Comparison of ENCODE assay signal across 25 cellular contexts in the genomic region with DNA sequence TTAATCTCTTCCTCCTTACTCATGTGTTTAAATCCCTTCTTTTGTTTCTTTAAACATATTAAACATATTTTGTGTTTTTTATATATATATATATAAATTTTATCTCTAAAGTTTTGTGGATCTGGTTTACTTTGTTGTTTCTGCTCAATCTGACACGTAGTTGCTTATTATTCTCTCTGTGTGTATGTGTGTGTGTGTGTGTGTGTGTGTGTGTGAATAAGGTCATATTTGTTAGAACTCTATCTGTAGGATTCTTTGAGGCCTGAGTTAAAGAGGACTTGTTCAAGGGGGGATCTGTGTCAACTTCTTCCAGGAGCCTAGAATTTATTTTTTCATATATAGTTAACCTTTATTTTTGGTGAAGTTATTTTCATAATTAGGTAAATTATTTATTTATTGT. TPM values are rescaled to one million over a fixed set of nuclear protein-coding genes. Genes with fewer than 3 reads are reported as not detected.
DNase-seq lines count a peak whose midpoint lies in the region; ATAC-seq and TF ChIP-seq lines count a peak whose summit lies in the region.
"Had no signal": no experiment of that assay in that cellular context is flagged by ENCODE, and none has a peak within 500 bp of the region (broad histone marks: within the 10 kb centered on the region; RNA-seq: fewer than 3 reads in every experiment).

No MANE protein-coding gene starts in this region.

- H3K36me3 ChIP-seq in DND-41 (ENCODE audit: insufficient read depth, low read length), result no peaks in the 10 kb centered on the region
- H3K36me3 ChIP-seq: esophagus muscularis mucosa, gastrocnemius medialis, ovary, right atrium auricular region, suprapubic skin had no signal

- no peak for TF ChIP-seq CTCF in DND-41 (IDR thresholded peaks at IDR 0.05; ENCODE audit: borderline replicate concordance, extremely low read depth, low read length, poor library complexity, severe bottlenecking)

- no peaks in the 10 kb centered on the region for H3K27me3 Mint-ChIP-seq in activated CD4-positive, alpha-beta T cell treated with anti-CD3 and anti-CD28 coated beads, Interleukin-2, amount 10 ng/mL, durations not matched to agents 24 days and 14 days
- no peaks in the 10 kb centered on the region for H3K27me3 Mint-ChIP-seq in activated T-helper 2 cell treated with anti-CD3 and anti-CD28 coated beads, Interferon-gamma antibody, Interleukin-2, Interleukin-4, amounts not matched to agents 10 μg/mL and 5 μg/mL and 100 μg/mL, durations not matched to agents 14 hours and 24 hours and 36 hours (ENCODE audit: low read depth)
- H3K27me3 Mint-ChIP-seq in naive thymus-derived CD8-positive, alpha-beta T cell, result no peaks in the 10 kb centered on the region

- no peaks in the 10 kb centered on the region for H3K9me3 ChIP-seq in DND-41 (ENCODE audit: insufficient read depth, low read length, severe bottlenecking)
- H3K9me3 ChIP-seq: esophagus muscularis mucosa, gastrocnemius medialis, ovary, right atrium auricular region, suprapubic skin had no signal

- H3K4me2 ChIP-seq in DND-41 (ENCODE audit: insufficient read depth, low read length), result peak overlapping the region; percentile 18; the same call in 1 of the 2 replicates

- no peak for ATAC-seq in DND-41 (ENCODE audit: insufficient read depth, low read depth)
- no peak for ATAC-seq in naive thymus-derived CD8-positive, alpha-beta T cell
- no peak for ATAC-seq in HG03457 (IDR thresholded peaks at IDR 0.05; ENCODE audit: unreplicated experiment)
- ATAC-seq: gastrocnemius medialis had no signal

- no peak overlapping the region for H3K27ac ChIP-seq in DND-41 (ENCODE audit: low read length)
- H3K27ac ChIP-seq: gastrocnemius medialis, ovary, right atrium auricular region, suprapubic skin had no signal

- H3K27ac Mint-ChIP-seq in activated CD4-positive, alpha-beta T cell treated with anti-CD3 and anti-CD28 coated beads, Interleukin-2, amount 10 ng/mL, durations not matched to agents 24 days and 14 days, result peak overlapping the region; percentile 73
- H3K27ac Mint-ChIP-seq in activated T-helper 2 cell treated with anti-CD3 and anti-CD28 coated beads, Interferon-gamma antibody, Interleukin-2, Interleukin-4, amounts not matched to agents 10 μg/mL and 5 μg/mL and 100 μg/mL, durations not matched to agents 14 hours and 24 hours and 36 hours, result peak overlapping the region; percentile 77
- H3K27ac Mint-ChIP-seq in naive thymus-derived CD8-positive, alpha-beta T cell, result peak overlapping the region in 9 of 10 donors; percentile 80 to 96 (median 91)

- peaks cover 65% of the 10 kb centered on the region for H3K4me1 Mint-ChIP-seq in activated CD4-positive, alpha-beta T cell treated with anti-CD3 and anti-CD28 coated beads, Interleukin-2, amount 10 ng/mL, durations not matched to agents 24 days and 14 days
- H3K4me1 Mint-ChIP-seq in activated T-helper 2 cell treated with anti-CD3 and anti-CD28 coated beads, Interferon-gamma antibody, Interleukin-2, Interleukin-4, amounts not matched to agents 10 μg/mL and 5 μg/mL and 100 μg/mL, durations not matched to agents 14 hours and 24 hours and 36 hours (ENCODE audit: low read depth), result peaks cover 66% of the 10 kb centered on the region
- H3K4me1 Mint-ChIP-seq in naive thymus-derived CD8-positive, alpha-beta T cell, result peaks cover 46 to 83% (median 71%) of the 10 kb centered on the region in 4 donors

- POLR2A ChIA-PET in naive thymus-derived CD8-positive, alpha-beta T cell (lab: Charles Lee), result interaction anchor here (6.8 kb wide), 1 partner anchor 15 kb away, joined by 125 read pairs; the partner anchor contains the start of gene GALC

- intact Hi-C loops in activated CD4-positive, alpha-beta T cell treated with anti-CD3 and anti-CD28 coated beads, Interleukin-2, amount 10 ng/mL, durations not matched to agents 24 days and 14 days (cut with micrococcal nuclease), result loop anchor here (5.0 to 10.0 kb wide), 5 partner anchors 35 to 1950 kb away; partner anchors contain the start of genes SPATA7, TDP1 and ZC3H14
- intact Hi-C loops in activated T-helper 2 cell treated with anti-CD3 and anti-CD28 coated beads, Interferon-gamma antibody, Interleukin-2, Interleukin-4, amounts not matched to agents 10 μg/mL and 5 μg/mL and 100 μg/mL, durations not matched to agents 14 hours and 24 hours and 36 hours (cut with micrococcal nuclease), result loop anchor here (2.0 to 10.0 kb wide), 3 partner anchors 37 to 1617 kb away; partner anchors contain the start of gene SPATA7

- no peaks in the 10 kb centered on the region for H4K20me1 ChIP-seq in DND-41 (ENCODE audit: insufficient read depth, low read length)

- no peak overlapping the region for H3K9ac ChIP-seq in DND-41 (ENCODE audit: low read depth, low read length)

- H3K36me3 Mint-ChIP-seq in activated CD4-positive, alpha-beta T cell treated with anti-CD3 and anti-CD28 coated beads, Interleukin-2, amount 10 ng/mL, durations not matched to agents 24 days and 14 days (ENCODE audit: low read depth), result peaks cover 44% of the 10 kb centered on the region
- H3K36me3 Mint-ChIP-seq in activated T-helper 2 cell treated with anti-CD3 and anti-CD28 coated beads, Interferon-gamma antibody, Interleukin-2, Interleukin-4, amounts not matched to agents 10 μg/mL and 5 μg/mL and 100 μg/mL, durations not matched to agents 14 hours and 24 hours and 36 hours (ENCODE audit: low read depth), result peaks cover 49% of the 10 kb centered on the region
- peaks cover 0 to 32% (median 15%) of the 10 kb centered on the region in 3 donors for H3K36me3 Mint-ChIP-seq in naive thymus-derived CD8-positive, alpha-beta T cell

- H2AFZ ChIP-seq in DND-41 (ENCODE audit: low read depth, low read length), result no peak overlapping the region

- H3K9me3 Mint-ChIP-seq in activated CD4-positive, alpha-beta T cell treated with anti-CD3 and anti-CD28 coated beads, Interleukin-2, amount 10 ng/mL, durations not matched to agents 24 days and 14 days, result peaks cover 7% of the 10 kb centered on the region
- no peaks in the 10 kb centered on the region for H3K9me3 Mint-ChIP-seq in activated T-helper 2 cell treated with anti-CD3 and anti-CD28 coated beads, Interferon-gamma antibody, Interleukin-2, Interleukin-4, amounts not matched to agents 10 μg/mL and 5 μg/mL and 100 μg/mL, durations not matched to agents 14 hours and 24 hours and 36 hours
- H3K9me3 Mint-ChIP-seq in naive thymus-derived CD8-positive, alpha-beta T cell, result no peaks in the 10 kb centered on the region

- peak overlapping the region; percentile 74 for H3K4me3 Mint-ChIP-seq in activated CD4-positive, alpha-beta T cell treated with anti-CD3 and anti-CD28 coated beads, Interleukin-2, amount 10 ng/mL, durations not matched to agents 24 days and 14 days
- H3K4me3 Mint-ChIP-seq in activated T-helper 2 cell treated with anti-CD3 and anti-CD28 coated beads, Interferon-gamma antibody, Interleukin-2, Interleukin-4, amounts not matched to agents 10 μg/mL and 5 μg/mL and 100 μg/mL, durations not matched to agents 14 hours and 24 hours and 36 hours (ENCODE audit: low read depth), result peak overlapping the region; percentile 78
- H3K4me3 Mint-ChIP-seq in naive thymus-derived CD8-positive, alpha-beta T cell, result peak overlapping the region; percentile 23 to 98 (median 80)

- H3K4me3 ChIP-seq in DND-41 (ENCODE audit: low read depth in 1 of 2, low read length in 2 of 2), result no peak overlapping the region
- H3K4me3 ChIP-seq: esophagus muscularis mucosa, gastrocnemius medialis, ovary, right atrium auricular region, suprapubic skin had no signal

- peak; percentile 56 for DNase-seq in activated CD4-positive, alpha-beta T cell treated with anti-CD3 and anti-CD28 coated beads, Interleukin-2, amount 10 ng/mL, durations not matched to agents 24 days and 14 days
- no peak for DNase-seq in activated CD4-positive, alpha-beta T cell treated with anti-CD3 and anti-CD28 coated beads, Interleukin-2, amount 50 U/mL, for 1 hour
- DNase-seq in DND-41 (no peak), NCI-H128 (lab: John Stamatoyannopoulos, UW; ENCODE audit: unreplicated experiment) (no peak), ureter (ENCODE audit: low spot score) (no peak)
- no peak for DNase-seq in activated T-helper 2 cell treated with anti-CD3 and anti-CD28 coated beads, Interferon-gamma antibody, Interleukin-2, Interleukin-4, amounts not matched to agents 10 μg/mL and 5 μg/mL and 100 μg/mL, durations not matched to agents 14 hours and 24 hours and 36 hours (ENCODE audit: low spot score)
- DNase-seq in naive thymus-derived CD8-positive, alpha-beta T cell, result no peak
- DNase-seq: activated effector memory CD4-positive, alpha-beta T cell treated with anti-CD3 and anti-CD28 coated beads, Interleukin-2, amount 50 U/mL, for 16 hours; effector CD4-positive, alpha-beta T cell; gastrocnemius medialis; KG1; kidney; NCI-H2029 treated with DMSO at 0.1 percent for 48 hours; NCI-H345; ovary; SHP77; stimulated activated CD4-positive, alpha-beta T cell treated with anti-CD3 and anti-CD28 coated beads, Interleukin-12 subunit alpha, Interleukin-12 subunit beta, amount 100 ng/mL, for 4 hours had no signal

- peaks cover 57% of the 10 kb centered on the region for H3K4me1 ChIP-seq in DND-41 (ENCODE audit: insufficient read depth, low read length)
- H3K4me1 ChIP-seq: esophagus muscularis mucosa, gastrocnemius medialis, right atrium auricular region, suprapubic skin had no signal

- H3K27me3 ChIP-seq in DND-41 (ENCODE audit: insufficient read depth, low read length, poor library complexity), result no peaks in the 10 kb centered on the region
- H3K27me3 ChIP-seq: esophagus muscularis mucosa, gastrocnemius medialis, ovary, right atrium auricular region, suprapubic skin had no signal

- peaks cover 24% of the 10 kb centered on the region for H3K79me2 ChIP-seq in DND-41 (ENCODE audit: insufficient read depth, low read length)

RNA-seq across cellular contexts. Expression of gene GPR65, which starts 2.7 kb away (rescaled TPM):
- total RNA-seq in activated CD4-positive, alpha-beta T cell treated with anti-CD3 and anti-CD28 coated beads, Interleukin-2, amount 10 ng/mL, durations not matched to agents 24 days and 14 days, result 8.1 and 8.3 TPM in 2 replicates
- 11.0 and 11.6 TPM in 2 replicates for total RNA-seq in activated T-helper 2 cell treated with anti-CD3 and anti-CD28 coated beads, Interferon-gamma antibody, Interleukin-2, Interleukin-4, amounts not matched to agents 10 μg/mL and 5 μg/mL and 100 μg/mL, durations not matched to agents 14 hours and 24 hours and 36 hours
- total RNA-seq in naive thymus-derived CD8-positive, alpha-beta T cell, result 10 to 100 TPM; 11.4 TPM
- polyA plus RNA-seq in naive thymus-derived CD8-positive, alpha-beta T cell, result 10 to 100 TPM; 12.0 to 27.3 (median 14.9) TPM
- 1.3 TPM for total RNA-seq in ureter
- total RNA-seq: A172, chondrocyte, G401, H1 had no signal
- polyA plus RNA-seq: H1 had no signal

RNA-seq across cellular contexts. Expression of gene GALC, which starts 14.6 kb away (rescaled TPM):
- total RNA-seq in activated CD4-positive, alpha-beta T cell treated with anti-CD3 and anti-CD28 coated beads, Interleukin-2, amount 10 ng/mL, durations not matched to agents 24 days and 14 days, result 7.3 and 9.3 TPM in 2 replicates
- total RNA-seq in activated T-helper 2 cell treated with anti-CD3 and anti-CD28 coated beads, Interferon-gamma antibody, Interleukin-2, Interleukin-4, amounts not matched to agents 10 μg/mL and 5 μg/mL and 100 μg/mL, durations not matched to agents 14 hours and 24 hours and 36 hours, result 11.1 and 13.4 TPM in 2 replicates
- total RNA-seq in naive thymus-derived CD8-positive, alpha-beta T cell, result 10 to 100 TPM; 19.7 to 24.4 TPM
- polyA plus RNA-seq in naive thymus-derived CD8-positive, alpha-beta T cell, result 10 to 100 TPM in 1 of 3 donors, 1 to 10 TPM in 2; 8.1 to 18.7 (median 9.0) TPM
- total RNA-seq in ureter, result 21.5 TPM
- total RNA-seq: A172 had no signal
